Comparison of ENCODE assay signal across 24 cellular contexts in genomic region chr7:105666324-105666723, GRCh38.
"Had no signal": no experiment of that assay in that cellular context is flagged by ENCODE, and none has a peak within 500 bp of the region (broad histone marks: within the 10 kb centered on the region; RNA-seq: fewer than 3 reads in every experiment).

No MANE protein-coding gene starts in this region.

- H3K4me1 Mint-ChIP-seq: immature natural killer cell; stimulated activated naive CD8-positive, alpha-beta T cell treated with anti-CD3 and anti-CD28 coated beads, Interleukin-15, amount 100 ng/mL, for 72 hours had no signal

- H3K9me3 ChIP-seq: colonic mucosa, heart right ventricle, left ventricle myocardium inferior, lower lobe of right lung, neutrophil, psoas muscle, right lobe of liver, testis, tibial nerve, upper lobe of right lung, vagina had no signal

- H3K4me1 ChIP-seq: colonic mucosa, heart right ventricle, left ventricle myocardium inferior, lower lobe of right lung, psoas muscle, testis, upper lobe of right lung, vagina had no signal

- H3K27ac ChIP-seq: colonic mucosa, heart right ventricle, left ventricle myocardium inferior, lower lobe of right lung, neutrophil, psoas muscle, right lobe of liver, testis, tibial nerve, upper lobe of right lung, vagina had no signal

- ATAC-seq: esophagus mucosa; heart right ventricle; left cardiac atrium; lower lobe of right lung; naive thymus-derived CD8-positive, alpha-beta T cell; psoas muscle; right lobe of liver; stimulated activated naive B cell treated with anti-CD40 and anti-IgM and Interleukin-4, amounts not matched to agents 10 μg/mL and 1 μg/mL and 100 μg/mL, for 72 hours; stimulated activated naive CD8-positive, alpha-beta T cell treated with anti-CD3 and anti-CD28 coated beads, Interleukin-15, amount 100 ng/mL, for 72 hours; upper lobe of right lung had no signal

- H3K4me3 ChIP-seq: colonic mucosa, heart right ventricle, left ventricle myocardium inferior, lower lobe of right lung, psoas muscle, right lobe of liver, testis, tibial nerve, upper lobe of right lung, vagina had no signal

- H3K9me3 Mint-ChIP-seq: immature natural killer cell; naive thymus-derived CD8-positive, alpha-beta T cell; stimulated activated naive B cell treated with anti-CD40 and anti-IgM and Interleukin-4, amounts not matched to agents 10 μg/mL and 1 μg/mL and 100 μg/mL, for 72 hours; stimulated activated naive CD8-positive, alpha-beta T cell treated with anti-CD3 and anti-CD28 coated beads, Interleukin-15, amount 100 ng/mL, for 72 hours had no signal

- DNase-seq: colonic mucosa; dermis blood vessel endothelial cell; heart right ventricle; hypothalamus; immature natural killer cell; left cardiac atrium; left ventricle myocardium inferior; lower lobe of right lung; mesenchymal stem cell; psoas muscle; retina; right lobe of liver; stimulated activated CD4-positive, alpha-beta T cell treated with anti-CD3 and anti-CD28 coated beads, Interleukin-15, amount 100 ng/mL, for 24 hours; stimulated activated CD4-positive, alpha-beta T cell treated with anti-CD3 and anti-CD28 coated beads, Interleukin-1b, Interleukin-23, amount 100 ng/mL, for 48 hours; stimulated activated CD4-positive, alpha-beta T cell treated with anti-CD3 and anti-CD28 coated beads, Interleukin-4, amount 100 ng/mL, for 24 hours; stimulated activated naive B cell treated with anti-CD40 and anti-IgM and Interleukin-4, amounts not matched to agents 10 μg/mL and 1 μg/mL and 100 μg/mL, for 72 hours; stimulated activated naive CD8-positive, alpha-beta T cell treated with anti-CD3 and anti-CD28 coated beads, Interleukin-15, amount 100 ng/mL, for 72 hours; testis; upper lobe of right lung had no signal

- H3K27me3 ChIP-seq: colonic mucosa, heart right ventricle, neutrophil, right lobe of liver, testis, tibial nerve, upper lobe of right lung, vagina had no signal

- H3K27me3 Mint-ChIP-seq: naive thymus-derived CD8-positive, alpha-beta T cell; stimulated activated naive B cell treated with anti-CD40 and anti-IgM and Interleukin-4, amounts not matched to agents 10 μg/mL and 1 μg/mL and 100 μg/mL, for 72 hours; stimulated activated naive CD8-positive, alpha-beta T cell treated with anti-CD3 and anti-CD28 coated beads, Interleukin-15, amount 100 ng/mL, for 72 hours had no signal

- H3K27ac Mint-ChIP-seq: immature natural killer cell had no signal

- H3K36me3 ChIP-seq: colonic mucosa had no signal

- H3K4me3 Mint-ChIP-seq: immature natural killer cell; naive thymus-derived CD8-positive, alpha-beta T cell; stimulated activated naive B cell treated with anti-CD40 and anti-IgM and Interleukin-4, amounts not matched to agents 10 μg/mL and 1 μg/mL and 100 μg/mL, for 72 hours; stimulated activated naive CD8-positive, alpha-beta T cell treated with anti-CD3 and anti-CD28 coated beads, Interleukin-15, amount 100 ng/mL, for 72 hours had no signal
